Comparison of ENCODE assay signal across 12 cellular contexts in genomic region chr14:73290279-73290678, GRCh38. TPM values are rescaled to one million over a fixed set of nuclear protein-coding genes. Genes with fewer than 3 reads are reported as not detected.
A peak's percentile ranks its signal among the peaks of the same experiment; 100 is the strongest.
DNase-seq lines count a peak whose midpoint lies in the region; ATAC-seq and TF ChIP-seq lines count a peak whose summit lies in the region.
"Had no signal": no experiment of that assay in that cellular context is flagged by ENCODE, and none has a peak within 500 bp of the region (broad histone marks: within the 10 kb centered on the region; RNA-seq: fewer than 3 reads in every experiment).

No MANE protein-coding gene starts in this region.

- H3K4me1 Mint-ChIP-seq in activated naive CD8-positive, alpha-beta T cell treated with anti-CD3 and anti-CD28 coated beads for 36 hours = peaks cover 33% of the 10 kb centered on the region
- H3K4me1 Mint-ChIP-seq: nephron progenitor cell had no signal

- no peak overlapping the region for H3K4me3 ChIP-seq in spleen
- H3K4me3 ChIP-seq: upper lobe of left lung had no signal

- peaks cover under 1 to 94% (median 48%) of the 10 kb centered on the region in 6 donors for H3K36me3 ChIP-seq in spleen

- no peak overlapping the region for H3K4me3 Mint-ChIP-seq in activated naive CD8-positive, alpha-beta T cell treated with anti-CD3 and anti-CD28 coated beads for 36 hours
- H3K4me3 Mint-ChIP-seq: nephron progenitor cell had no signal

- peak; percentile 53 for ATAC-seq in GM19372 (IDR thresholded peaks at IDR 0.05; ENCODE audit: low read depth, unreplicated experiment)
- ATAC-seq in HG02981 (IDR thresholded peaks at IDR 0.05; ENCODE audit: unreplicated experiment) = peak; percentile 77

- H3K4me1 ChIP-seq in spleen = peaks cover 0 to 11% (median 0%) of the 10 kb centered on the region in 6 donors

- H3K27ac ChIP-seq in spleen = peak overlapping the region in 1 of 8 donors; percentile 12
- H3K27ac ChIP-seq: upper lobe of left lung had no signal

- H3K9me3 ChIP-seq in spleen = no peaks in the 10 kb centered on the region
- H3K9me3 ChIP-seq: upper lobe of left lung had no signal

- DNase-seq in GM13977 (ENCODE audit: low spot score) (peak; percentile 68), NCI-H1105 (lab: John Stamatoyannopoulos, UW) (no peak), NCI-H446 treated with DMSO at 0.1 percent for 48 hours (lab: John Stamatoyannopoulos, UW) (no peak), dermis blood vessel endothelial cell (no peak), spleen (no peak)
- DNase-seq in activated naive CD8-positive, alpha-beta T cell treated with anti-CD3 and anti-CD28 coated beads for 36 hours = no peak
- DNase-seq: amniotic stem cell, NCI-H1694, nephron progenitor cell, upper lobe of left lung had no signal

- no peak for TF ChIP-seq POLR2A in spleen (IDR thresholded peaks at IDR 0.05)

- TF ChIP-seq CTCF in GM13977 (IDR thresholded peaks at IDR 0.05; ENCODE audit: extremely low read depth, insufficient read depth, missing control alignments) = no peak
- TF ChIP-seq CTCF in spleen (IDR thresholded peaks at IDR 0.05 in 8 of 11, conservative IDR thresholded peaks at IDR 0.05 in 3 of 11) = no peak

- no peaks in the 10 kb centered on the region for H3K27me3 ChIP-seq in spleen (replicated peaks in 1 of 7)
- H3K27me3 ChIP-seq: upper lobe of left lung had no signal

- peak overlapping the region; percentile 51 for H3K27ac Mint-ChIP-seq in activated naive CD8-positive, alpha-beta T cell treated with anti-CD3 and anti-CD28 coated beads for 36 hours
- H3K27ac Mint-ChIP-seq: nephron progenitor cell had no signal

- H3K27me3 Mint-ChIP-seq in activated naive CD8-positive, alpha-beta T cell treated with anti-CD3 and anti-CD28 coated beads for 36 hours = no peaks in the 10 kb centered on the region

- H3K9me3 Mint-ChIP-seq in activated naive CD8-positive, alpha-beta T cell treated with anti-CD3 and anti-CD28 coated beads for 36 hours = no peaks in the 10 kb centered on the region
- H3K9me3 Mint-ChIP-seq: nephron progenitor cell had no signal

- peaks cover 5% of the 10 kb centered on the region for H3K36me3 Mint-ChIP-seq in activated naive CD8-positive, alpha-beta T cell treated with anti-CD3 and anti-CD28 coated beads for 36 hours

- WGBS in spleen, 5 donors = 72 to 82% (median 77%) methylated on average over 4 of the region's 4 CpGs

- intact Hi-C loops in spleen (cut with DNase I; ENCODE audit: low total_unique reads) = no loop called here

- in situ Hi-C loops in GM13977 (cut with MboI; ENCODE audit: low pct_unique_long_range_greater_than_20kb, low sequenced_read_pairs, unreplicated experiment) = loop anchor here (10.0 kb wide), 1 partner anchor 175 kb away; no protein-coding TSS in a partner anchor

RNA-seq across cellular contexts. Expression of gene PAPLN, which starts 53.0 kb away (rescaled TPM):
- total RNA-seq in activated naive CD8-positive, alpha-beta T cell treated with anti-CD3 and anti-CD28 coated beads for 36 hours = under 1 TPM; 0.10 to 0.36 TPM
- 30.6 and 60.1 TPM in 2 replicates for total RNA-seq in dermis blood vessel endothelial cell
- total RNA-seq in spleen = 10 to 100 TPM; 25.7 to 57.2 (median 49.3) TPM
- polyA plus RNA-seq in spleen = 10 to 100 TPM; 20.3 to 24.4 (median 21.7) TPM

Comparison
In these comparisons a context has a peak if more than half of its experiments do, and no peak if none do; other contexts are left out.
1. RNA of gene PAPLN, which starts 53.0 kb away (total RNA-seq): 30.6 to 60.1 TPM in dermis blood vessel endothelial cell and 25.7 to 57.2 TPM in spleen; 0.10 to 0.36 TPM in activated naive CD8-positive, alpha-beta T cell treated with anti-CD3 and anti-CD28 coated beads for 36 hours; every median in the first group is over 10 times any median in the second.